Comparison of ENCODE assay signal across 14 cellular contexts in genomic region chr15:22930782-22931484, GRCh38. TPM values are rescaled to one million over a fixed set of nuclear protein-coding genes. Genes with fewer than 3 reads are reported as not detected.
DNase-seq lines count a peak whose midpoint lies in the region; ATAC-seq, FAIRE-seq and TF ChIP-seq lines count a peak whose summit lies in the region.
"Had no signal": no experiment of that assay in that cellular context is flagged by ENCODE, and none has a peak within 500 bp of the region (broad histone marks: within the 10 kb centered on the region; RNA-seq: fewer than 3 reads in every experiment).

No MANE protein-coding gene starts in this region.

- no peak for TF ChIP-seq CTCF in esophagus squamous epithelium (IDR thresholded peaks at IDR 0.05)

- TF ChIP-seq POLR2A in H54 (IDR thresholded peaks at IDR 0.05; ENCODE audit: low read depth, low read length) (no peak), esophagus squamous epithelium (IDR thresholded peaks at IDR 0.05) (no peak)

- intact Hi-C loops in esophagus squamous epithelium (cut with DNase I) = no loop called here
- intact Hi-C loops in sciatic nerve (cut with DNase I) = no loop called here

- no peak for FAIRE-seq in H54 (lab: Jason Lieb, UNC)
- FAIRE-seq: GM19239 had no signal

- H3K27ac ChIP-seq in esophagus squamous epithelium = peak overlapping the region in 3 of 4 donors; percentile 27 to 46 (median 39)

- WGBS in esophagus squamous epithelium, 2 donors = 35 to 54% methylated on average over 8 to 10 of the region's 10 CpGs

- H3K4me1 ChIP-seq in esophagus squamous epithelium = peaks cover 0 to 9% (median 6%) of the 10 kb centered on the region in 3 donors

- no peak overlapping the region for H3K4me3 ChIP-seq in esophagus squamous epithelium
- H3K4me3 ChIP-seq: dorsolateral prefrontal cortex had no signal

- peaks cover 9 to 88% (median 16%) of the 10 kb centered on the region in 3 donors for H3K36me3 ChIP-seq in esophagus squamous epithelium

- DNase-seq in H54 (ENCODE audit: insufficient read length, low spot score) (peak; percentile 58), NCI-H226 (peak; percentile 2), esophagus squamous epithelium (lab: John Stamatoyannopoulos, UW) (no peak), sciatic nerve (ENCODE audit: low spot score) (no peak), hepatic stellate cell (ENCODE audit: low spot score) (no peak), HCEC 1CT (no peak)
- DNase-seq: activated naive CD8-positive, alpha-beta T cell treated with anti-CD3 and anti-CD28 coated beads, Interleukin-2, amount 10 ng/mL, durations not matched to agents 7 days and 5 days; mesendoderm; NCI-H82; T-helper 17 cell had no signal

- no peaks in the 10 kb centered on the region for H3K9me3 ChIP-seq in esophagus squamous epithelium

- no peaks in the 10 kb centered on the region for H3K27me3 ChIP-seq in esophagus squamous epithelium
- H3K27me3 ChIP-seq: dorsolateral prefrontal cortex had no signal

- ATAC-seq in sciatic nerve = peak; percentile 57
- no peak for ATAC-seq in GM19351 (IDR thresholded peaks at IDR 0.05; ENCODE audit: unreplicated experiment)
- ATAC-seq in GM19395 (IDR thresholded peaks at IDR 0.05; ENCODE audit: unreplicated experiment) = no peak
- ATAC-seq: T-helper 17 cell had no signal

RNA-seq across cellular contexts. Expression of gene CYFIP1, which starts 49.2 kb away (rescaled TPM):
- total RNA-seq in esophagus squamous epithelium (10 to 100 TPM; 88.0 to 92.5 (median 90.1) TPM), sciatic nerve (140 TPM)

Comparison
In these comparisons a context has a peak if more than half of its experiments do, and no peak if none do; other contexts are left out.
1. DNase-seq: peak in H54 (single experiment) and NCI-H226 (single experiment); none in esophagus squamous epithelium (single experiment), sciatic nerve (single experiment), hepatic stellate cell (single experiment) and HCEC 1CT (single experiment).